Comparison of ENCODE assay signal across 38 cellular contexts in the genomic region with DNA sequence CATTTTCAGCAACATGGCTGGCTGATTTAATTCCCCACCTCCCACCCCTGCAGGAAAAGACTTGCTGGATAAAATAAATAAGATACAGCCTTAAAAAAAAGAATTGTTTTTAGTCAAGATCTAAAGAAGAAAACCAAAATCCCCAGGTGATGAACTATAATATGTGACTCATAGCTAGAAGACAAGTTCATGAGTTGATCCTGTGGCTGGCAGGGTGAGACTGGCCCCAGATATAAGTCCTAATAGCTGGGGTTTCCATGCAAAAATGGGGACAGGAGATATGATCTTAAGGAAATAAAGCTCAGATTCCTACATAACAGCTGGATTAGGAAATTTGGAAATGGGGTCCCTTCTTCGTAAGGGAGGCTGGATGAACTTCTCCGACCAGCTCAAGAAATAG. TPM values are rescaled to one million over a fixed set of nuclear protein-coding genes. Genes with fewer than 3 reads are reported as not detected.
DNase-seq lines count a peak whose midpoint lies in the region; ATAC-seq and TF ChIP-seq lines count a peak whose summit lies in the region.
"Had no signal": no experiment of that assay in that cellular context is flagged by ENCODE, and none has a peak within 500 bp of the region (broad histone marks: within the 10 kb centered on the region; RNA-seq: fewer than 3 reads in every experiment).

No MANE protein-coding gene starts in this region.

- TF ChIP-seq CTCF in hepatocyte (IDR thresholded peaks at IDR 0.05; ENCODE audit: poor library complexity), result no peak

- no peaks in the 10 kb centered on the region for H3K9me3 ChIP-seq in hepatocyte (ENCODE audit: low read depth)
- H3K9me3 ChIP-seq: neutrophil, SJSA1, thyroid gland, uterus had no signal

- no peaks in the 10 kb centered on the region for H3K9me2 ChIP-seq in hepatocyte (replicated peaks; ENCODE audit: insufficient read depth)

- H3K27ac Mint-ChIP-seq in stimulated activated naive CD8-positive, alpha-beta T cell treated with anti-CD3 and anti-CD28 coated beads, Interleukin-15, amount 100 ng/mL, for 72 hours, result peak overlapping the region in 1 of 2 donors; percentile 41
- H3K27ac Mint-ChIP-seq: activated naive CD8-positive, alpha-beta T cell treated with anti-CD3 and anti-CD28 coated beads, Interleukin-2, amount 10 ng/mL, durations not matched to agents 7 days and 5 days; CD4-positive, alpha-beta memory T cell had no signal

- no peaks in the 10 kb centered on the region for H3K9me3 Mint-ChIP-seq in stimulated activated naive CD8-positive, alpha-beta T cell treated with anti-CD3 and anti-CD28 coated beads, Interleukin-15, amount 100 ng/mL, for 72 hours
- H3K9me3 Mint-ChIP-seq: activated naive CD8-positive, alpha-beta T cell treated with anti-CD3 and anti-CD28 coated beads, Interleukin-2, amount 10 ng/mL, durations not matched to agents 7 days and 5 days; IgD-negative memory B cell; naive thymus-derived CD4-positive, alpha-beta T cell had no signal

- no peaks in the 10 kb centered on the region for H3K27me3 Mint-ChIP-seq in stimulated activated naive CD8-positive, alpha-beta T cell treated with anti-CD3 and anti-CD28 coated beads, Interleukin-15, amount 100 ng/mL, for 72 hours
- H3K27me3 Mint-ChIP-seq: CD4-positive, alpha-beta memory T cell had no signal

- H2AFZ ChIP-seq in hepatocyte, result no peak overlapping the region
- H2AFZ ChIP-seq: GM23248 had no signal

- intact Hi-C loops in Right ventricle myocardium superior (cut with DNase I), result no loop called here

- no peaks in the 10 kb centered on the region for H3K79me2 ChIP-seq in hepatocyte

- DNase-seq in stimulated activated naive CD8-positive, alpha-beta T cell treated with anti-CD3 and anti-CD28 coated beads, Interleukin-15, amount 100 ng/mL, for 72 hours, result no peak
- no peak for DNase-seq in stimulated activated naive CD8-positive, alpha-beta T cell treated with anti-CD3 and anti-CD28 coated beads, Interleukin-15, Interleukin-2, amounts not matched to agents 100 U/mL and 50 U/mL, for 24 hours
- DNase-seq in hepatocyte (ENCODE audit: low spot score) (no peak), Right ventricle myocardium superior (no peak), NCI-H446 treated with DMSO at 0.1 percent for 48 hours (lab: John Stamatoyannopoulos, UW) (no peak)
- DNase-seq: activated CD4-positive, alpha-beta T cell treated with anti-CD3 and anti-CD28 coated beads for 48 hours; activated effector memory CD4-positive, alpha-beta T cell treated with Interleukin-2 at 50 U/mL for 16 hours; activated naive CD8-positive, alpha-beta T cell treated with anti-CD3 and anti-CD28 coated beads, Interleukin-2, amount 10 ng/mL, durations not matched to agents 7 days and 5 days; activated T-cell treated with anti-CD3 and anti-CD28 coated beads, Interleukin-2, amount 50 U/mL, for 1 hour; CD4-positive, alpha-beta memory T cell; effector CD4-positive, alpha-beta T cell; EL; GM23248; hypothalamus; MV-4-11; naive thymus-derived CD4-positive, alpha-beta T cell; NCI-H1436 treated with DMSO at 0.1 percent for 48 hours; NCI-H2081 treated with DMSO at 0.1 percent for 48 hours; NCI-H774; posterior cingulate gyrus; right cardiac atrium; RPMI8226; stimulated activated CD4-positive, alpha-beta T cell treated with anti-CD3 and anti-CD28 coated beads, Interleukin-1b, Interleukin-23, amount 100 ng/mL, for 48 hours; T1000; thyroid gland; uterus had no signal

- no peak overlapping the region for H3K4me3 Mint-ChIP-seq in stimulated activated naive CD8-positive, alpha-beta T cell treated with anti-CD3 and anti-CD28 coated beads, Interleukin-15, amount 100 ng/mL, for 72 hours
- H3K4me3 Mint-ChIP-seq: activated naive CD8-positive, alpha-beta T cell treated with anti-CD3 and anti-CD28 coated beads, Interleukin-2, amount 10 ng/mL, durations not matched to agents 7 days and 5 days; CD4-positive, alpha-beta memory T cell; IgD-negative memory B cell; naive thymus-derived CD4-positive, alpha-beta T cell had no signal

- no peaks in the 10 kb centered on the region for H3K36me3 ChIP-seq in hepatocyte (replicated peaks; ENCODE audit: insufficient read depth, low read depth)
- H3K36me3 ChIP-seq: cardiac muscle cell, neutrophil, SJSA1, thyroid gland, uterus had no signal

- no peak overlapping the region for H3K4me2 ChIP-seq in hepatocyte
- H3K4me2 ChIP-seq: smooth muscle cell had no signal

- H3K27me3 ChIP-seq in hepatocyte, result no peaks in the 10 kb centered on the region
- H3K27me3 ChIP-seq: cardiac muscle cell, neutrophil, SJSA1, thyroid gland, uterus had no signal

- H3K4me3 ChIP-seq in hepatocyte, result no peak overlapping the region
- H3K4me3 ChIP-seq: cardiac muscle cell, GM23248, lung, SJSA1, smooth muscle cell, thyroid gland, uterus had no signal

- ATAC-seq in stimulated activated naive CD8-positive, alpha-beta T cell treated with anti-CD3 and anti-CD28 coated beads, Interleukin-15, amount 100 ng/mL, for 72 hours, result peak; percentile 58
- no peak for ATAC-seq in stimulated activated naive CD8-positive, alpha-beta T cell treated with anti-CD3 and anti-CD28 coated beads, Interleukin-15, Interleukin-2, amounts not matched to agents 100 U/mL and 50 U/mL, for 24 hours
- peak; percentile 33 for ATAC-seq in GM21723 (IDR thresholded peaks at IDR 0.05; ENCODE audit: unreplicated experiment)
- ATAC-seq in HG03108 (IDR thresholded peaks at IDR 0.05; ENCODE audit: unreplicated experiment), result peak; percentile 36
- no peak for ATAC-seq in Right ventricle myocardium superior (ENCODE audit: poor library complexity)
- ATAC-seq in HG03097 (IDR thresholded peaks at IDR 0.05; ENCODE audit: low FRiP score, unreplicated experiment), result no peak
- ATAC-seq: naive thymus-derived CD4-positive, alpha-beta T cell; right cardiac atrium had no signal

- 93% methylated on average over 2 of the region's 2 CpGs for WGBS in hepatocyte (ENCODE audit: low lambda C conversion rate, missing lambda C conversion rate)

- no peaks in the 10 kb centered on the region for H3K4me1 ChIP-seq in hepatocyte (ENCODE audit: insufficient read depth)
- H3K4me1 ChIP-seq: SJSA1, thyroid gland, uterus had no signal

- H3K27ac ChIP-seq in hepatocyte, result no peak overlapping the region
- H3K27ac ChIP-seq: cardiac muscle cell, GM23248, neutrophil, SJSA1, thyroid gland, uterus, VCaP had no signal

- H4K20me1 ChIP-seq in hepatocyte (ENCODE audit: insufficient read depth, poor library complexity, severe bottlenecking), result no peaks in the 10 kb centered on the region

- peaks cover 32% of the 10 kb centered on the region for H3K4me1 Mint-ChIP-seq in stimulated activated naive CD8-positive, alpha-beta T cell treated with anti-CD3 and anti-CD28 coated beads, Interleukin-15, amount 100 ng/mL, for 72 hours

RNA-seq across cellular contexts. Expression of gene RGSL1, which starts 21.9 kb away (rescaled TPM):
- not detected in 2 replicates for total RNA-seq in hepatocyte
- polyA plus RNA-seq in hepatocyte, result not detected in 2 replicates
- total RNA-seq in Right ventricle myocardium superior, result not detected
- total RNA-seq: activated naive CD8-positive, alpha-beta T cell treated with anti-CD3 and anti-CD28 coated beads, Interleukin-2, amount 10 ng/mL, durations not matched to agents 7 days and 5 days; astrocyte; cardiac muscle cell; CD4-positive, alpha-beta memory T cell; GM23248; HT-29; lung; naive thymus-derived CD4-positive, alpha-beta T cell; right cardiac atrium; SJSA1; smooth muscle cell; uterus had no signal
- polyA plus RNA-seq: cardiac muscle cell; GM23248; IgD-negative memory B cell; naive thymus-derived CD4-positive, alpha-beta T cell; right cardiac atrium; smooth muscle cell had no signal

RNA-seq across cellular contexts. Expression of gene TEDDM1, which starts 27.6 kb away (rescaled TPM):
- total RNA-seq in hepatocyte (not detected in 2 replicates), Right ventricle myocardium superior (not detected)
- polyA plus RNA-seq in hepatocyte, result not detected in 2 replicates
- total RNA-seq: activated naive CD8-positive, alpha-beta T cell treated with anti-CD3 and anti-CD28 coated beads, Interleukin-2, amount 10 ng/mL, durations not matched to agents 7 days and 5 days; astrocyte; cardiac muscle cell; CD4-positive, alpha-beta memory T cell; GM23248; HT-29; lung; naive thymus-derived CD4-positive, alpha-beta T cell; right cardiac atrium; SJSA1; smooth muscle cell; thyroid gland; uterus had no signal
- polyA plus RNA-seq: cardiac muscle cell; CD4-positive, alpha-beta memory T cell; GM23248; lung; right cardiac atrium; smooth muscle cell had no signal

RNA-seq across cellular contexts. Expression of gene GLUL, which starts 36.5 kb away (rescaled TPM):
- total RNA-seq in hepatocyte, result 846 and 893 TPM in 2 replicates
- polyA plus RNA-seq in hepatocyte, result 677 and 747 TPM in 2 replicates
- 384 TPM for total RNA-seq in Right ventricle myocardium superior

Comparison
In these comparisons a context has a peak if more than half of its experiments do, and no peak if none do; other contexts are left out.
1. ATAC-seq: peak in stimulated activated naive CD8-positive, alpha-beta T cell treated with anti-CD3 and anti-CD28 coated beads, Interleukin-15, amount 100 ng/mL, for 72 hours (single experiment), GM21723 (single experiment) and HG03108 (single experiment); none in stimulated activated naive CD8-positive, alpha-beta T cell treated with anti-CD3 and anti-CD28 coated beads, Interleukin-15, Interleukin-2, amounts not matched to agents 100 U/mL and 50 U/mL, for 24 hours (single experiment), Right ventricle myocardium superior (single experiment) and HG03097 (single experiment).